Comparison of ENCODE assay signal across 18 cellular contexts in genomic region chr11:15976433-15977045, GRCh38.
DNase-seq lines count a peak whose midpoint lies in the region; ATAC-seq, FAIRE-seq and TF ChIP-seq lines count a peak whose summit lies in the region.
"Had no signal": no experiment of that assay in that cellular context is flagged by ENCODE, and none has a peak within 500 bp of the region (broad histone marks: within the 10 kb centered on the region; RNA-seq: fewer than 3 reads in every experiment).

No MANE protein-coding gene starts in this region.

- TF ChIP-seq CTCF in astrocyte (IDR thresholded peaks at IDR 0.05; ENCODE audit: insufficient read depth, low read depth, low read length) (no peak), kidney (IDR thresholded peaks at IDR 0.05; ENCODE audit: borderline replicate concordance, extremely low read depth, insufficient read depth) (no peak)

- H3K36me3 Mint-ChIP-seq in astrocyte (ENCODE audit: low read depth, unreplicated experiment), result peaks cover 2% of the 10 kb centered on the region
- H3K36me3 Mint-ChIP-seq: activated naive CD8-positive, alpha-beta T cell treated with anti-CD3 and anti-CD28 coated beads, Interleukin-2, amount 10 ng/mL, durations not matched to agents 7 days and 5 days; stimulated activated naive B cell treated with anti-CD40 and anti-IgM and Interleukin-4, amounts not matched to agents 10 μg/mL and 1 μg/mL and 100 μg/mL, for 72 hours had no signal

- no peaks in the 10 kb centered on the region for H3K9me3 Mint-ChIP-seq in astrocyte (ENCODE audit: unreplicated experiment)
- H3K9me3 Mint-ChIP-seq: activated CD4-positive, alpha-beta memory T cell treated with anti-CD3 and anti-CD28 coated beads, Interleukin-2, amount 10 ng/mL, durations not matched to agents 7 days and 5 days; activated naive CD8-positive, alpha-beta T cell treated with anti-CD3 and anti-CD28 coated beads, Interleukin-2, amount 10 ng/mL, durations not matched to agents 7 days and 5 days; activated T-cell treated with anti-CD3 and anti-CD28 coated beads, Interleukin-2, amount 50 U/mL, for 72 hours; endodermal cell; stimulated activated naive B cell treated with anti-CD40 and anti-IgM and Interleukin-4, amounts not matched to agents 10 μg/mL and 1 μg/mL and 100 μg/mL, for 72 hours had no signal

- H3K9ac ChIP-seq in astrocyte (ENCODE audit: low read length), result no peak overlapping the region
- H3K9ac ChIP-seq in kidney (ENCODE audit: low read length in 2 of 2), result no peak overlapping the region

- H3K4me1 ChIP-seq in ACC112 (ENCODE audit: control insufficient read depth, insufficient read depth, low read length, unreplicated experiment) (peaks cover 8% of the 10 kb centered on the region), astrocyte (ENCODE audit: insufficient read depth, low read length) (peaks cover 7% of the 10 kb centered on the region), kidney (ENCODE audit: control insufficient read depth in 1 of 2, insufficient read depth in 1 of 2, low read depth in 1 of 2, low read length in 2 of 2) (no peaks in the 10 kb centered on the region)
- H3K4me1 ChIP-seq: Caco-2 had no signal

- FAIRE-seq in astrocyte (lab: Jason Lieb, UNC) (no peak), kidney (lab: Jason Lieb, UNC) (no peak)
- FAIRE-seq: pancreas had no signal

- intact Hi-C loops in kidney (cut with DNase I), result no loop called here

- H4K20me1 ChIP-seq in astrocyte (ENCODE audit: insufficient read depth, low read length), result no peaks in the 10 kb centered on the region

- peak; percentile 20 for DNase-seq in HCEC 1CT
- DNase-seq in astrocyte (ENCODE audit: low read depth), result peak; percentile 71
- DNase-seq in iris pigment epithelial cell (ENCODE audit: low read depth), result peak; percentile 48
- no peak for DNase-seq in activated CD4-positive, CD25-positive, alpha-beta regulatory T cell (lab: John Stamatoyannopoulos, UW)
- no peak for DNase-seq in kidney
- DNase-seq in NCI-H2107 (lab: John Stamatoyannopoulos, UW), result no peak
- DNase-seq: activated CD4-positive, alpha-beta memory T cell treated with anti-CD3 and anti-CD28 coated beads, Interleukin-2, amount 10 ng/mL, durations not matched to agents 7 days and 5 days; activated naive CD8-positive, alpha-beta T cell treated with anti-CD3 and anti-CD28 coated beads, Interleukin-2, amount 10 ng/mL, durations not matched to agents 7 days and 5 days; activated T-cell treated with anti-CD3 and anti-CD28 coated beads, Interleukin-2, amount 50 U/mL, for 72 hours; Caco-2; endodermal cell; NCI-H146; NCI-H524 treated with DMSO at 0.1 percent for 48 hours; pancreas; stimulated activated naive B cell treated with anti-CD40 and anti-IgM and Interleukin-4, amounts not matched to agents 10 μg/mL and 1 μg/mL and 100 μg/mL, for 72 hours; upper lobe of left lung had no signal

- peak overlapping the region; percentile 3 for H3K4me2 ChIP-seq in astrocyte (ENCODE audit: low read length)

- no peaks in the 10 kb centered on the region for H3K27me3 Mint-ChIP-seq in astrocyte (ENCODE audit: low read depth, unreplicated experiment)
- H3K27me3 Mint-ChIP-seq: activated CD4-positive, alpha-beta memory T cell treated with anti-CD3 and anti-CD28 coated beads, Interleukin-2, amount 10 ng/mL, durations not matched to agents 7 days and 5 days; activated naive CD8-positive, alpha-beta T cell treated with anti-CD3 and anti-CD28 coated beads, Interleukin-2, amount 10 ng/mL, durations not matched to agents 7 days and 5 days; stimulated activated naive B cell treated with anti-CD40 and anti-IgM and Interleukin-4, amounts not matched to agents 10 μg/mL and 1 μg/mL and 100 μg/mL, for 72 hours had no signal

- H3K36me3 ChIP-seq in ACC112 (ENCODE audit: insufficient read depth, low read length) (no peaks in the 10 kb centered on the region), astrocyte (ENCODE audit: insufficient read depth, low read length) (no peaks in the 10 kb centered on the region), kidney (ENCODE audit: control insufficient read depth in 1 of 2, insufficient read depth in 2 of 2, low read length in 2 of 2) (peaks cover 0 to 6% of the 10 kb centered on the region in 2 donors)
- H3K36me3 ChIP-seq: upper lobe of left lung had no signal

- H3K27me3 ChIP-seq in ACC112 (ENCODE audit: insufficient read depth, low read length), result no peaks in the 10 kb centered on the region
- H3K27me3 ChIP-seq in astrocyte (ENCODE audit: insufficient read depth, low read length), result no peaks in the 10 kb centered on the region
- H3K27me3 ChIP-seq: pancreas, upper lobe of left lung had no signal

- H3K27ac Mint-ChIP-seq in astrocyte (ENCODE audit: unreplicated experiment), result no peak overlapping the region
- H3K27ac Mint-ChIP-seq: activated CD4-positive, alpha-beta memory T cell treated with anti-CD3 and anti-CD28 coated beads, Interleukin-2, amount 10 ng/mL, durations not matched to agents 7 days and 5 days; activated naive CD8-positive, alpha-beta T cell treated with anti-CD3 and anti-CD28 coated beads, Interleukin-2, amount 10 ng/mL, durations not matched to agents 7 days and 5 days; activated T-cell treated with anti-CD3 and anti-CD28 coated beads, Interleukin-2, amount 50 U/mL, for 72 hours; endodermal cell; stimulated activated naive B cell treated with anti-CD40 and anti-IgM and Interleukin-4, amounts not matched to agents 10 μg/mL and 1 μg/mL and 100 μg/mL, for 72 hours had no signal

- ATAC-seq in GM19463 (IDR thresholded peaks at IDR 0.05; ENCODE audit: unreplicated experiment), result no peak
- ATAC-seq: activated T-cell treated with anti-CD3 and anti-CD28 coated beads, Interleukin-2, amount 50 U/mL, for 72 hours; pancreas; stimulated activated naive B cell treated with anti-CD40 and anti-IgM and Interleukin-4, amounts not matched to agents 10 μg/mL and 1 μg/mL and 100 μg/mL, for 72 hours had no signal

- H2AFZ ChIP-seq in ACC112 (ENCODE audit: low read length, unreplicated experiment) (peak overlapping the region; percentile 22), astrocyte (ENCODE audit: low read depth, low read length) (no peak overlapping the region)

- H3K4me1 Mint-ChIP-seq in astrocyte (ENCODE audit: low read depth, unreplicated experiment), result no peaks in the 10 kb centered on the region
- H3K4me1 Mint-ChIP-seq: activated CD4-positive, alpha-beta memory T cell treated with anti-CD3 and anti-CD28 coated beads, Interleukin-2, amount 10 ng/mL, durations not matched to agents 7 days and 5 days; activated naive CD8-positive, alpha-beta T cell treated with anti-CD3 and anti-CD28 coated beads, Interleukin-2, amount 10 ng/mL, durations not matched to agents 7 days and 5 days; endodermal cell; stimulated activated naive B cell treated with anti-CD40 and anti-IgM and Interleukin-4, amounts not matched to agents 10 μg/mL and 1 μg/mL and 100 μg/mL, for 72 hours had no signal

- no peaks in the 10 kb centered on the region for H3K79me2 ChIP-seq in ACC112 (ENCODE audit: control insufficient read depth, insufficient read depth, low read length, unreplicated experiment)
- no peaks in the 10 kb centered on the region for H3K79me2 ChIP-seq in astrocyte (ENCODE audit: insufficient read depth, low read length)

- H3K4me3 ChIP-seq in ACC112 (ENCODE audit: low read depth, low read length) (no peak overlapping the region), astrocyte (ENCODE audit: insufficient read depth, low read depth, low read length) (no peak overlapping the region), kidney (ENCODE audit: low read length in 2 of 2) (no peak overlapping the region)
- H3K4me3 ChIP-seq: pancreas, upper lobe of left lung had no signal

- no peak overlapping the region for H3K4me3 Mint-ChIP-seq in astrocyte (ENCODE audit: unreplicated experiment)
- H3K4me3 Mint-ChIP-seq: activated CD4-positive, alpha-beta memory T cell treated with anti-CD3 and anti-CD28 coated beads, Interleukin-2, amount 10 ng/mL, durations not matched to agents 7 days and 5 days; activated naive CD8-positive, alpha-beta T cell treated with anti-CD3 and anti-CD28 coated beads, Interleukin-2, amount 10 ng/mL, durations not matched to agents 7 days and 5 days; activated T-cell treated with anti-CD3 and anti-CD28 coated beads, Interleukin-2, amount 50 U/mL, for 72 hours; endodermal cell; stimulated activated naive B cell treated with anti-CD40 and anti-IgM and Interleukin-4, amounts not matched to agents 10 μg/mL and 1 μg/mL and 100 μg/mL, for 72 hours had no signal

- H3K9me3 ChIP-seq in astrocyte (ENCODE audit: insufficient read depth, low read depth, low read length), result no peaks in the 10 kb centered on the region
- no peaks in the 10 kb centered on the region for H3K9me3 ChIP-seq in kidney (ENCODE audit: control insufficient read depth in 1 of 2, low read length in 2 of 2)
- H3K9me3 ChIP-seq: Caco-2, pancreas, upper lobe of left lung had no signal

- H3K27ac ChIP-seq in ACC112 (ENCODE audit: low read depth, low read length) (no peak overlapping the region), astrocyte (ENCODE audit: low read depth, low read length) (no peak overlapping the region), kidney (ENCODE audit: low read depth in 2 of 2, low read length in 2 of 2) (no peak overlapping the region)
- H3K27ac ChIP-seq: pancreas, upper lobe of left lung had no signal

Comparison
In these comparisons a context has a peak if more than half of its experiments do, and no peak if none do; other contexts are left out.
1. DNase-seq: peak in HCEC 1CT (single experiment), astrocyte (single experiment) and iris pigment epithelial cell (single experiment); none in activated CD4-positive, CD25-positive, alpha-beta regulatory T cell (0 of 4), kidney (single experiment) and NCI-H2107 (single experiment).